ENCODE assay signal across 22 cellular contexts in genomic region chr9:14136646-14137370, GRCh38.
A peak's percentile ranks its signal among the peaks of the same experiment; 100 is the strongest.
DNase-seq lines count a peak whose midpoint lies in the region; ATAC-seq, FAIRE-seq and TF ChIP-seq lines count a peak whose summit lies in the region.
"Had no signal": no experiment of that assay in that cellular context is flagged by ENCODE, and none has a peak within 500 bp of the region (broad histone marks: within the 10 kb centered on the region; RNA-seq: fewer than 3 reads in every experiment).

No MANE protein-coding gene starts in this region.

- FAIRE-seq in frontal cortex (lab: Jason Lieb, UNC) = peak; percentile 36
- FAIRE-seq: G401.6 had no signal

- H3K4me1 ChIP-seq in A673 (ENCODE audit: insufficient read depth, low read length, poor library complexity, severe bottlenecking) (peaks cover 21% of the 10 kb centered on the region), RWPE2 (ENCODE audit: insufficient read depth, poor library complexity, severe bottlenecking) (peaks cover 30% of the 10 kb centered on the region)

- DNase-seq in A673 (ENCODE audit: low spot score) (peak; percentile 4), HPDE6-E6E7 (ENCODE audit: extremely low spot score) (peak; percentile 9), RWPE2 (ENCODE audit: low spot score) (no peak), frontal cortex (ENCODE audit: low spot score in 2 of 2) (no peak), cerebellar nuclear complex (lab: John Stamatoyannopoulos, UW) (no peak)
- no peak for DNase-seq in activated CD8-positive, alpha-beta memory T cell treated with anti-CD3 and anti-CD28 coated beads, Interleukin-2, amount 50 U/mL, for 4 hours
- DNase-seq: activated CD4-positive, alpha-beta T cell treated with anti-CD3 and anti-CD28 coated beads, Interleukin-2, amount 10 ng/mL, durations not matched to agents 24 days and 14 days; CD4-positive, CD25-positive, alpha-beta regulatory T cell; glutamatergic neuron; Kasumi-1; NCI-H2171 treated with DMSO at 0.1 percent for 48 hours; nucleus accumbens; OCI-M1; Right ventricle myocardium superior; stimulated activated CD4-positive, alpha-beta T cell treated with anti-CD3 and anti-CD28 coated beads, Interleukin-12 subunit alpha, Interleukin-12 subunit beta, amount 100 ng/mL, for 4 hours; stimulated activated CD4-positive, alpha-beta T cell treated with anti-CD3 and anti-CD28 coated beads, Interleukin-4, amount 100 ng/mL, for 4 hours; stimulated activated naive CD8-positive, alpha-beta T cell treated with anti-CD3 and anti-CD28 coated beads, Interleukin-15, Interleukin-2, amounts not matched to agents 100 U/mL and 50 U/mL, for 24 hours; tibial artery had no signal

- H3K4me3 ChIP-seq in A673 (ENCODE audit: low read depth, low read length, poor library complexity, severe bottlenecking) (no peak overlapping the region), RWPE2 (ENCODE audit: severe bottlenecking) (no peak overlapping the region)
- H3K4me3 ChIP-seq: tibial artery had no signal

- TF ChIP-seq CTCF in A673 (conservative IDR thresholded peaks at IDR 0.05; ENCODE audit: low read depth, low read length) (no peak), RWPE2 (IDR thresholded peaks at IDR 0.05; ENCODE audit: poor library complexity, severe bottlenecking) (no peak)

- H3K27me3 ChIP-seq in A673 (replicated peaks; ENCODE audit: insufficient read depth, low read depth, low read length, poor library complexity) (no peaks in the 10 kb centered on the region), RWPE2 (ENCODE audit: insufficient read depth, poor library complexity, severe bottlenecking) (no peaks in the 10 kb centered on the region)
- H3K27me3 ChIP-seq: tibial artery had no signal

- H3K36me3 ChIP-seq in A673 (ENCODE audit: insufficient read depth, low read length, poor library complexity, severe bottlenecking) (no peaks in the 10 kb centered on the region), RWPE2 (ENCODE audit: low read depth) (peaks cover 79% of the 10 kb centered on the region)
- H3K36me3 ChIP-seq: tibial artery had no signal

- POLR2A ChIA-PET in A673 (lab: Charles Lee; ENCODE audit: low non-redundant PET) = no interaction called here

- intact Hi-C loops in A673 (cut with micrococcal nuclease; ENCODE audit: unreplicated experiment) = no loop called here

- H3K9me3 ChIP-seq in A673 (ENCODE audit: low read depth, low read length, poor library complexity, severe bottlenecking) (no peaks in the 10 kb centered on the region), RWPE2 (ENCODE audit: severe bottlenecking) (no peaks in the 10 kb centered on the region)
- H3K9me3 ChIP-seq: tibial artery had no signal

- BruUV-seq in A673 (replicated peaks; lab: Mats Ljungman, UMichigan) = no TSS peak

- ATAC-seq in RWPE2 (ENCODE audit: low read depth) = peak; percentile 87
- no peak for ATAC-seq in GM21526 (IDR thresholded peaks at IDR 0.05; ENCODE audit: low FRiP score, unreplicated experiment)
- ATAC-seq in HG03565 (IDR thresholded peaks at IDR 0.05; ENCODE audit: unreplicated experiment) = no peak
- ATAC-seq: activated T-helper 17 cell treated with anti-CD3 and anti-CD28 coated beads, Interleukin-2, amount 50 U/mL, for 72 hours; stimulated activated naive CD8-positive, alpha-beta T cell treated with anti-CD3 and anti-CD28 coated beads, Interleukin-15, Interleukin-2, amounts not matched to agents 100 U/mL and 50 U/mL, for 24 hours had no signal

- H3K27ac ChIP-seq in A673 (ENCODE audit: low read depth, low read length, poor library complexity, severe bottlenecking) (no peak overlapping the region), RWPE2 (ENCODE audit: poor library complexity, severe bottlenecking) (peak overlapping the region; percentile 24)
- H3K27ac ChIP-seq: tibial artery had no signal

- CTCF ChIA-PET in A673 (lab: Charles Lee) = interaction anchor here (0.6 kb wide), 1 partner anchor 265 kb away, joined by 4 read pairs; no protein-coding TSS in a partner anchor

Comparison
In these comparisons a context has a peak if more than half of its experiments do, and no peak if none do; other contexts are left out.
1. DNase-seq: peak in A673 (single experiment) and HPDE6-E6E7 (single experiment); none in RWPE2 (single experiment), frontal cortex (0 of 2), cerebellar nuclear complex (0 of 2) and activated CD8-positive, alpha-beta memory T cell treated with anti-CD3 and anti-CD28 coated beads, Interleukin-2, amount 50 U/mL, for 4 hours (single experiment).